In genomic region chr2:199186226-199186864, GRCh38 we compare ENCODE assay signal across 1 cellular context.
TF ChIP-seq lines count a peak whose summit lies in the region.

No MANE protein-coding gene starts in this region.

TF ChIP-seq in GM23338, 12 proteins besides CTCF, POLR2A, EP300 and RAD21 (continued from another document):
- peak; percentile 62; the same call in 1 of the 2 replicates for TF ChIP-seq ZNF462 (CRISPR knock-in tag; IDR thresholded peaks at IDR 0.05)
- TF ChIP-seq EZH2phosphoT487 (IDR thresholded peaks at IDR 0.05; ENCODE audit: unreplicated experiment): no peak
- TF ChIP-seq NANOG (IDR thresholded peaks at IDR 0.05; ENCODE audit: borderline replicate concordance): peak; percentile 91
- no peak for TF ChIP-seq JUNB (IDR thresholded peaks at IDR 0.05; ENCODE audit: unreplicated experiment)
- no peak for TF ChIP-seq ZNF114 (CRISPR knock-in tag; IDR thresholded peaks at IDR 0.05)
TF ChIP-seq in GM23338: peak in this region for 3.
